In the genomic region with DNA sequence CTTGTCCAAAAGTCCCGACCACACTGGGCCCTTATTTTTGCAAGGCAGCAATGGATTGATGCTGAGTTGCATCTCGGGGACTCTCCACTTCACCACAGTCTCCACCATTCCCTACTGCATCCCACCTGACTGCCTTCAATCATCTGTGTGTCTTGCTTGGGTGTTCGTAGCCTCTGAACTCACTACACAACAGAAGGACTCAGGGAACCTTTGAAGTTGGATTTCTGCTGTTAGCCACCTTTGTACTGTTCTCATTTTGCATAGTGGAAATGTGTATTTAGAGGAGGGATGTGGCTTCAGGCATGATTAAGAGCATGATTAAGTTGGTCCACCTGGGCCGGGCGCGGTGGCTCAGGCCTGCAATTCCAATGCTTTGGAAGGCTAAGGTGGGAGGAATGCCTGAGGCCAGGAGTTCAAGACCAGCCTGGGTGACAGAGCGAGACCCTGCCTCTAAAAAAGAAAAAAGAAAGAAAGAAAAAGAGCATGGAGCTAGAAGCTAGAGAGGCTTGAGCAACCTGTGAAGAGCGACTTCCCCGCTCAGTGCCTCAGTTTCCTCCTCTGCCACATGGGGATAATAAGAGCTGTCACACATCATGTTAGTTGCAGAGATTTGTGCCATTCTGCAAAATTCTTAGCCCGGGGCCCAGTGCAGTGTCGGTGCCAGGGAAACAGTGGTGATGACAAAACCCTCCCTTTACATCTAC, we compare ENCODE assay signal across 20 cellular contexts.
DNase-seq lines count a peak whose midpoint lies in the region; ATAC-seq, FAIRE-seq and TF ChIP-seq lines count a peak whose summit lies in the region.
"Had no signal": no experiment of that assay in that cellular context is flagged by ENCODE, and none has a peak within 500 bp of the region (broad histone marks: within the 10 kb centered on the region; RNA-seq: fewer than 3 reads in every experiment).

No MANE protein-coding gene starts in this region.

- TF ChIP-seq POLR2A in HepG2 (IDR thresholded peaks at IDR 0.05; ENCODE audit: insufficient read depth in 1 of 2, low read depth in 2 of 2, low read length in 2 of 2): peak; percentile 25 to 40; a peak in 2 of 4 replicates

- in situ Hi-C loops in HepG2 (cut with HindIII; ENCODE audit: extremely low pct_ligation_motif_present, low pct_unique_long_range_greater_than_20kb): loop anchor here (5.0 kb wide), 1 partner anchor 202 kb away; no protein-coding TSS in a partner anchor

- no peaks in the 10 kb centered on the region for H3K9me3 ChIP-seq in ascending aorta
- no peaks in the 10 kb centered on the region for H3K9me3 ChIP-seq in HepG2 (ENCODE audit: low read length)
- H3K9me3 ChIP-seq in thoracic aorta: no peaks in the 10 kb centered on the region
- H3K9me3 ChIP-seq: ovary had no signal

- TF ChIP-seq CTCF in ascending aorta (IDR thresholded peaks at IDR 0.05): no peak
- no peak for TF ChIP-seq CTCF in HepG2 (CRISPR knock-in tag; IDR thresholded peaks at IDR 0.05)
- TF ChIP-seq CTCF in thoracic aorta (IDR thresholded peaks at IDR 0.05): no peak
- no peak for TF ChIP-seq CTCF in omental fat pad (IDR thresholded peaks at IDR 0.05)

- POLR2A ChIA-PET in HepG2 (lab: Yijun Ruan, JAX): interaction anchor here (0.7 to 3.3 kb wide), 29 partner anchors 9 to 199 kb away, joined by 3 to 299 read pairs (median 5); a partner anchor contains a TSS

- no TSS peak for BruUV-seq in HepG2 (replicated peaks; lab: Mats Ljungman, UMichigan)

- H3K27me3 ChIP-seq in ascending aorta: no peaks in the 10 kb centered on the region
- no peaks in the 10 kb centered on the region for H3K27me3 ChIP-seq in HepG2 (ENCODE audit: control insufficient read depth in 1 of 2, insufficient read depth in 2 of 2, low read length in 2 of 2)
- H3K27me3 ChIP-seq in thoracic aorta (replicated peaks; ENCODE audit: insufficient read depth): no peaks in the 10 kb centered on the region
- H3K27me3 ChIP-seq: ovary had no signal

- 7% methylated on average over 11 of the region's 11 CpGs for WGBS in HepG2 (ENCODE audit: low lambda C conversion rate)

- no peaks in the 10 kb centered on the region for H3K79me2 ChIP-seq in HepG2 (ENCODE audit: insufficient read depth, low read length)

- intact Hi-C loops in ascending aorta (cut with DNase I) (loop anchor here (5.0 kb wide), 1 partner anchor 33 kb away; no protein-coding TSS in a partner anchor), HepG2 (cut with micrococcal nuclease; ENCODE audit: unreplicated experiment) (loop anchor here (2.0 kb wide), 1 partner anchor 16 kb away; no protein-coding TSS in a partner anchor)

- H4K20me1 ChIP-seq in HepG2 (ENCODE audit: insufficient read depth, low read length): no peaks in the 10 kb centered on the region

- no peak overlapping the region for H3K4me3 ChIP-seq in Jurkat, Clone E6-1 (ENCODE audit: low read length)
- no peak overlapping the region for H3K4me3 ChIP-seq in ascending aorta
- peak overlapping the region in 1 of 3 experiments; percentile 42; a peak in 2 of 6 replicates for H3K4me3 ChIP-seq in HepG2 (replicated peaks in 1 of 3; ENCODE audit: insufficient read depth in 1 of 3, low read depth in 2 of 3, low read length in 3 of 3)
- H3K4me3 ChIP-seq in thoracic aorta: no peak overlapping the region
- H3K4me3 ChIP-seq: GM23248, ovary, smooth muscle cell had no signal

- H3K27ac ChIP-seq in ascending aorta: peak overlapping the region; percentile 90 to 97
- peak overlapping the region; percentile 95 for H3K27ac ChIP-seq in HepG2 (ENCODE audit: extremely low read length, insufficient read depth, low read length)
- peak overlapping the region; percentile 80 to 87 for H3K27ac ChIP-seq in thoracic aorta
- no peak overlapping the region for H3K27ac ChIP-seq in substantia nigra (ENCODE audit: low read depth, low read length, poor library complexity, severe bottlenecking)
- H3K27ac ChIP-seq: GM23248, ovary had no signal

- no peak for FAIRE-seq in HepG2 (lab: Jason Lieb, UNC)
- no peak for FAIRE-seq in urothelium cell line (lab: Jason Lieb, UNC)
- FAIRE-seq: keratinocyte had no signal

- no peak overlapping the region for H2AFZ ChIP-seq in HepG2 (ENCODE audit: low read length)
- H2AFZ ChIP-seq: GM23248 had no signal

- peak; percentile 95 to 96 for TF ChIP-seq EP300 in HepG2 (IDR thresholded peaks at IDR 0.05; ENCODE audit: low read depth in 2 of 2, low read length in 2 of 2)
- peak; percentile 91 for TF ChIP-seq EP300 in HepG2 (CRISPR knock-in tag; IDR thresholded peaks at IDR 0.05; ENCODE audit: borderline replicate concordance)

- peak overlapping the region; percentile 76 for H3K9ac ChIP-seq in HepG2 (ENCODE audit: insufficient read depth, low read depth, low read length)
- H3K9ac ChIP-seq: GM23248 had no signal

- H3K4me1 ChIP-seq in ascending aorta (peaks cover 9 to 33% of the 10 kb centered on the region in 2 donors), HepG2 (ENCODE audit: insufficient read depth, low read length) (peaks cover 96% of the 10 kb centered on the region), thoracic aorta (ENCODE audit: control insufficient read depth in 1 of 2, low read depth in 2 of 2) (peaks cover 26 to 47% of the 10 kb centered on the region in 2 donors)

- H3K36me3 ChIP-seq in ascending aorta (no peaks in the 10 kb centered on the region), HepG2 (replicated peaks in 1 of 2; ENCODE audit: control insufficient read depth in 1 of 2, insufficient read depth in 2 of 2, low read length in 2 of 2) (no peaks in the 10 kb centered on the region), thoracic aorta (no peaks in the 10 kb centered on the region)
- H3K36me3 ChIP-seq: ovary had no signal

- ATAC-seq in HepG2 (peak; percentile 68), thoracic aorta (ENCODE audit: insufficient number of reproducible peaks, low FRiP score, low read depth) (no peak), omental fat pad (ENCODE audit: low FRiP score) (no peak)
- ATAC-seq: activated T-cell treated with anti-CD3 and anti-CD28 coated beads, Interleukin-2, amount 50 U/mL, for 72 hours; SK-N-SH treated with all-trans-retinoic acid at 6 μM for 48 hours had no signal

- TF ChIP-seq RAD21 in HepG2 (CRISPR knock-in tag; IDR thresholded peaks at IDR 0.05): no peak

- H3K4me2 ChIP-seq in HepG2 (ENCODE audit: low read depth, low read length): peak overlapping the region; percentile 76
- H3K4me2 ChIP-seq: smooth muscle cell had no signal

- CTCF ChIA-PET in HepG2 (lab: Yijun Ruan, JAX; ENCODE audit: low intra/inter-chr PET ratio, low total read pairs): interaction anchor here (1.6 kb wide), 1 partner anchor 202 kb away, joined by 5 read pairs; no protein-coding TSS in a partner anchor

- peak; percentile 44 for DNase-seq in Jurkat, Clone E6-1 (ENCODE audit: low read depth, low spot score)
- DNase-seq in ascending aorta (ENCODE audit: low spot score in 2 of 2) (no peak), HepG2 (ENCODE audit: low spot score) (peak; percentile 100), thoracic aorta (ENCODE audit: low spot score) (no peak), omental fat pad (ENCODE audit: low spot score) (no peak), substantia nigra (lab: John Stamatoyannopoulos, UW) (no peak), urothelium cell line (ENCODE audit: low spot score) (no peak)
- DNase-seq: activated CD4-positive, alpha-beta memory T cell treated with anti-CD3 and anti-CD28 coated beads, Interleukin-2, amount 10 ng/mL, durations not matched to agents 7 days and 5 days; activated T-cell treated with anti-CD3 and anti-CD28 coated beads, Interleukin-2, amount 50 U/mL, for 72 hours; effector memory CD4-positive, alpha-beta T cell; GM23248; head of caudate nucleus; NCI-H2029; NCI-H524; ovary; stimulated activated CD4-positive, alpha-beta T cell treated with anti-CD3 and anti-CD28 coated beads, Interleukin-4, amount 100 ng/mL, for 4 hours; stimulated activated CD8-positive, alpha-beta memory T cell treated with anti-CD3 and anti-CD28 coated beads, Interleukin-4, amount 100 ng/mL, for 48 hours had no signal

TF ChIP-seq in HepG2, 621 proteins besides CTCF, POLR2A, EP300 and RAD21 (continues in another document):
- TF ChIP-seq NKX3-1 (CRISPR knock-in tag; IDR thresholded peaks at IDR 0.05): peak; percentile 72
- TF ChIP-seq NCOR1 (IDR thresholded peaks at IDR 0.05; ENCODE audit: borderline replicate concordance, low read length): peak; percentile 88
- TF ChIP-seq ZFP36L2 (CRISPR knock-in tag; IDR thresholded peaks at IDR 0.05): no peak
- no peak; the same call in 1 of the 2 replicates for TF ChIP-seq ARNT (IDR thresholded peaks at IDR 0.05)
- TF ChIP-seq, protein P1, sequence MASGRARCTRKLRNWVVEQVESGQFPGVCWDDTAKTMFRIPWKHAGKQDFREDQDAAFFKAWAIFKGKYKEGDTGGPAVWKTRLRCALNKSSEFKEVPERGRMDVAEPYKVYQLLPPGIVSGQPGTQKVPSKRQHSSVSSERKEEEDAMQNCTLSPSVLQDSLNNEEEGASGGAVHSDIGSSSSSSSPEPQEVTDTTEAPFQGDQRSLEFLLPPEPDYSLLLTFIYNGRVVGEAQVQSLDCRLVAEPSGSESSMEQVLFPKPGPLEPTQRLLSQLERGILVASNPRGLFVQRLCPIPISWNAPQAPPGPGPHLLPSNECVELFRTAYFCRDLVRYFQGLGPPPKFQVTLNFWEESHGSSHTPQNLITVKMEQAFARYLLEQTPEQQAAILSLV (CRISPR knock-in tag; IDR thresholded peaks at IDR 0.05; ENCODE audit: borderline replicate concordance): 0 out of 2 replicates have a peak, but pooled peaks have one; percentile 26
- peak; percentile 99 for TF ChIP-seq ZMYM2 (CRISPR knock-in tag; IDR thresholded peaks at IDR 0.05)
- TF ChIP-seq ZNF205 (CRISPR knock-in tag; IDR thresholded peaks at IDR 0.05): peak; percentile 66; the same call in 1 of the 2 replicates
- TF ChIP-seq MAF1 (CRISPR knock-in tag; IDR thresholded peaks at IDR 0.05; ENCODE audit: borderline replicate concordance): peak; percentile 38; the same call in 1 of the 2 replicates
- no peak for TF ChIP-seq ZNF562 (CRISPR knock-in tag; IDR thresholded peaks at IDR 0.05; ENCODE audit: borderline replicate concordance)
- TF ChIP-seq, protein P2, sequence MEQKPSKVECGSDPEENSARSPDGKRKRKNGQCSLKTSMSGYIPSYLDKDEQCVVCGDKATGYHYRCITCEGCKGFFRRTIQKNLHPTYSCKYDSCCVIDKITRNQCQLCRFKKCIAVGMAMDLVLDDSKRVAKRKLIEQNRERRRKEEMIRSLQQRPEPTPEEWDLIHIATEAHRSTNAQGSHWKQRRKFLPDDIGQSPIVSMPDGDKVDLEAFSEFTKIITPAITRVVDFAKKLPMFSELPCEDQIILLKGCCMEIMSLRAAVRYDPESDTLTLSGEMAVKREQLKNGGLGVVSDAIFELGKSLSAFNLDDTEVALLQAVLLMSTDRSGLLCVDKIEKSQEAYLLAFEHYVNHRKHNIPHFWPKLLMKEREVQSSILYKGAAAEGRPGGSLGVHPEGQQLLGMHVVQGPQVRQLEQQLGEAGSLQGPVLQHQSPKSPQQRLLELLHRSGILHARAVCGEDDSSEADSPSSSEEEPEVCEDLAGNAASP (CRISPR knock-in tag; IDR thresholded peaks at IDR 0.05; ENCODE audit: borderline replicate concordance): peak; percentile 90; the same call in 1 of the 2 replicates

Comparison
In these comparisons a context has a peak if more than half of its experiments do, and no peak if none do; other contexts are left out.
1. DNase-seq: peak in Jurkat, Clone E6-1 (single experiment) and HepG2 (single experiment); none in ascending aorta (0 of 2), thoracic aorta (single experiment), omental fat pad (single experiment), substantia nigra (0 of 49) and urothelium cell line (single experiment).